Comparison of ENCODE assay signal across 10 cellular contexts in the genomic region with DNA sequence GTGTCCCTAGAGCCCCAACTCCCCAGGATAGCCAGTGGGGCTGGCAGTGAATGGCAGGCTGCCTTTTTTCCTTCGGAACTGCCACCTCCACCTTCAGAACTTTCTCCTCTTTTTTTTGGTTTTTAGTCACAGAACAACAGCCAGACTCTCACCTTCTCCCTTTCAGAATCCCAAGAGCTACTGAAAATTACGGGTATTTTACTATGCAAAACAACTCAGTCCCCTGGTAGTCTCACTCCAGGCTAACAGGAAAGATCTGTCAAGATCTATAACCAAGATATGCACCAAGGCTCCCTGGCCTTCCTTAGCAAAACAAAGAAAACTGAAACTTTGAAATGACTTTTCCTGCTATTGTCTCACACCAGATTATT. TPM values are rescaled to one million over a fixed set of nuclear protein-coding genes. Genes with fewer than 3 reads are reported as not detected.
A peak's percentile ranks its signal among the peaks of the same experiment; 100 is the strongest.
DNase-seq lines count a peak whose midpoint lies in the region; ATAC-seq and TF ChIP-seq lines count a peak whose summit lies in the region.
"Had no signal": no experiment of that assay in that cellular context is flagged by ENCODE, and none has a peak within 500 bp of the region (broad histone marks: within the 10 kb centered on the region; RNA-seq: fewer than 3 reads in every experiment).

No MANE protein-coding gene starts in this region.

- H3K9me3 Mint-ChIP-seq in T-cell: no peaks in the 10 kb centered on the region

- no peak overlapping the region for H3K4me3 ChIP-seq in right atrium auricular region
- no peak overlapping the region for H3K4me3 ChIP-seq in lower lobe of right lung
- H3K4me3 ChIP-seq: lung had no signal

- no peaks in the 10 kb centered on the region for H3K36me3 Mint-ChIP-seq in T-cell

- H3K4me3 Mint-ChIP-seq in T-cell: peak overlapping the region in 2 of 3 donors; percentile 72 to 74

- peak overlapping the region; percentile 95 to 97 for H3K27ac Mint-ChIP-seq in T-cell

- DNase-seq in right atrium auricular region (ENCODE audit: low spot score) (no peak), left ventricle myocardium superior (no peak), T-cell (no peak), lower lobe of right lung (no peak), foreskin melanocyte (no peak), NCI-H2171 treated with DMSO at 0.1 percent for 48 hours (lab: John Stamatoyannopoulos, UW) (no peak), retina (no peak)
- DNase-seq in stimulated activated CD4-positive, alpha-beta T cell treated with anti-CD3 and anti-CD28 coated beads, Interleukin-15, amount 100 ng/mL, for 24 hours: no peak

- no peak for ATAC-seq in left ventricle myocardium superior
- peak in 1 of 4 experiments; percentile 8 for ATAC-seq in T-cell (replicated peaks in 1 of 4)
- ATAC-seq in lower lobe of right lung: no peak

- no peak for TF ChIP-seq CTCF in right atrium auricular region (IDR thresholded peaks at IDR 0.05)
- no peak for TF ChIP-seq CTCF in lower lobe of right lung (IDR thresholded peaks at IDR 0.05)

- H3K27ac ChIP-seq in right atrium auricular region (peak overlapping the region; percentile 31 to 78), lower lobe of right lung (peak overlapping the region; percentile 85)

- CTCF ChIA-PET in T-cell (lab: Charles Lee): interaction anchor here (1.0 to 1.5 kb wide), 9 partner anchors 10 to 216 kb away, joined by 3 to 14 read pairs (median 5); no protein-coding TSS in a partner anchor

- H3K27me3 ChIP-seq in right atrium auricular region (no peaks in the 10 kb centered on the region), lower lobe of right lung (ENCODE audit: low read depth) (no peaks in the 10 kb centered on the region)

- H3K9me3 ChIP-seq in right atrium auricular region (no peaks in the 10 kb centered on the region), lower lobe of right lung (no peaks in the 10 kb centered on the region)

- H3K36me3 ChIP-seq in right atrium auricular region (peaks cover under 1% of the 10 kb centered on the region), lower lobe of right lung (peaks cover 13% of the 10 kb centered on the region)

- H3K4me1 ChIP-seq in right atrium auricular region (peaks cover 0 to 63% of the 10 kb centered on the region in 2 donors), lower lobe of right lung (peaks cover 69% of the 10 kb centered on the region)

- no peaks in the 10 kb centered on the region for H3K27me3 Mint-ChIP-seq in T-cell

- intact Hi-C loops in left ventricle myocardium superior (cut with micrococcal nuclease): no loop called here
- intact Hi-C loops in lower lobe of right lung (cut with DNase I): no loop called here

- POLR2A ChIA-PET in T-cell (lab: Charles Lee): no interaction called here

- peaks cover 56 to 62% (median 56%) of the 10 kb centered on the region in 3 donors for H3K4me1 Mint-ChIP-seq in T-cell

RNA-seq across cellular contexts. Expression of a gene that starts 12.5 kb away (rescaled TPM):
- total RNA-seq in right atrium auricular region (under 1 TPM in 1 of 2 donors, not detected in 1; 0.51 TPM), left ventricle myocardium superior (0.47 TPM), T-cell (under 1 TPM in 2 of 5 donors, not detected in 3; 0.13 to 0.38 TPM), lower lobe of right lung (2.9 TPM)
- total RNA-seq: Daoy had no signal

RNA-seq across cellular contexts. Expression of a gene that starts 18.9 kb away (rescaled TPM):
- total RNA-seq in right atrium auricular region: 100 to 1,000 TPM in 1 of 2 donors, 10 to 100 TPM in 1; 62.9 to 176 TPM
- 44.0 TPM for total RNA-seq in left ventricle myocardium superior
- 10 to 100 TPM; 32.3 to 88.0 (median 86.5) TPM for total RNA-seq in T-cell
- total RNA-seq in lower lobe of right lung: 165 TPM

RNA-seq across cellular contexts. Expression of a gene that starts 52.4 kb away (rescaled TPM):
- total RNA-seq in right atrium auricular region (10 to 100 TPM in 1 of 2 donors, 1 to 10 TPM in 1; 2.7 to 18.7 TPM), left ventricle myocardium superior (1.7 TPM), T-cell (1 to 10 TPM; 1.0 to 3.4 (median 2.6) TPM), lower lobe of right lung (156 TPM)
